25 cellular contexts compared by ENCODE assay signal in genomic region chr1:56416385-56416972, GRCh38.
DNase-seq lines count a peak whose midpoint lies in the region; ATAC-seq, FAIRE-seq and TF ChIP-seq lines count a peak whose summit lies in the region.
"Had no signal": no experiment of that assay in that cellular context is flagged by ENCODE, and none has a peak within 500 bp of the region (broad histone marks: within the 10 kb centered on the region; RNA-seq: fewer than 3 reads in every experiment).

No MANE protein-coding gene starts in this region.

- H3K36me3 ChIP-seq in breast epithelium = no peaks in the 10 kb centered on the region
- H3K36me3 ChIP-seq in brain microvascular endothelial cell (replicated peaks) = no peaks in the 10 kb centered on the region
- H3K36me3 ChIP-seq in small intestine (ENCODE audit: control insufficient read depth in 2 of 2, insufficient read depth in 2 of 2, low read length in 2 of 2) = no peaks in the 10 kb centered on the region

- no peaks in the 10 kb centered on the region for H3K9me3 Mint-ChIP-seq in MCF 10A (ENCODE audit: unreplicated experiment)
- H3K9me3 Mint-ChIP-seq: CD4-positive, alpha-beta T cell; type B pancreatic cell had no signal

- WGBS in small intestine, 3 donors = 54 to 73% (median 68%) methylated on average over 4 of the region's 4 CpGs

- BruUV-seq in MCF 10A (replicated peaks; lab: Mats Ljungman, UMichigan) = no TSS peak

- POLR2A ChIA-PET in MCF 10A (lab: Yijun Ruan, JAX) = no interaction called here

- H3K4me3 ChIP-seq in breast epithelium (no peak overlapping the region), brain microvascular endothelial cell (ENCODE audit: low read depth, low read length) (no peak overlapping the region), small intestine (ENCODE audit: low read depth in 1 of 2, low read length in 2 of 2) (no peak overlapping the region)

- intact Hi-C loops in MCF 10A (cut with micrococcal nuclease) = no loop called here
- intact Hi-C loops in breast epithelium (cut with DNase I; ENCODE audit: low total_unique reads) = no loop called here

- CTCF ChIA-PET in MCF 10A (lab: Yijun Ruan, JAX) = no interaction called here

- in situ Hi-C loops in brain microvascular endothelial cell (cut with HindIII; ENCODE audit: low pct_ligation_motif_present, low sequenced_read_pairs) = no loop called here

- H3K9me3 ChIP-seq in breast epithelium = no peaks in the 10 kb centered on the region
- H3K9me3 ChIP-seq in small intestine (ENCODE audit: control insufficient read depth, low read depth) = no peaks in the 10 kb centered on the region

- TF ChIP-seq CTCF in MCF 10A (IDR thresholded peaks at IDR 0.05; ENCODE audit: unreplicated experiment) = no peak
- TF ChIP-seq CTCF in breast epithelium (IDR thresholded peaks at IDR 0.05) = no peak
- peak; percentile 8 for TF ChIP-seq CTCF in brain microvascular endothelial cell (IDR thresholded peaks at IDR 0.05; ENCODE audit: low read depth, low read length, missing control alignments)

- H3K4me3 Mint-ChIP-seq in MCF 10A (ENCODE audit: unreplicated experiment) = no peak overlapping the region
- H3K4me3 Mint-ChIP-seq: activated CD8-positive, alpha-beta memory T cell treated with anti-CD3 and anti-CD28 coated beads, Interleukin-2, amount 10 ng/mL, durations not matched to agents 7 days and 5 days; CD4-positive, alpha-beta T cell; type B pancreatic cell had no signal

- H3K27ac ChIP-seq in breast epithelium (no peak overlapping the region), brain microvascular endothelial cell (no peak overlapping the region), small intestine (ENCODE audit: low read depth in 1 of 2, low read length in 1 of 2) (no peak overlapping the region)

- H3K27me3 ChIP-seq in breast epithelium (no peaks in the 10 kb centered on the region), brain microvascular endothelial cell (replicated peaks) (no peaks in the 10 kb centered on the region), small intestine (ENCODE audit: control insufficient read depth in 2 of 2, insufficient read depth in 2 of 2, low read length in 2 of 2) (no peaks in the 10 kb centered on the region)

- peaks cover 11% of the 10 kb centered on the region for H3K27me3 Mint-ChIP-seq in MCF 10A (ENCODE audit: insufficient read depth, unreplicated experiment)
- H3K27me3 Mint-ChIP-seq: activated CD8-positive, alpha-beta memory T cell treated with anti-CD3 and anti-CD28 coated beads, Interleukin-2, amount 10 ng/mL, durations not matched to agents 7 days and 5 days; CD4-positive, alpha-beta T cell; type B pancreatic cell had no signal

- TF ChIP-seq POLR2A in breast epithelium (IDR thresholded peaks at IDR 0.05) = no peak

- no peaks in the 10 kb centered on the region for H3K36me3 Mint-ChIP-seq in MCF 10A (ENCODE audit: insufficient read depth, unreplicated experiment)
- H3K36me3 Mint-ChIP-seq: activated CD8-positive, alpha-beta memory T cell treated with anti-CD3 and anti-CD28 coated beads, Interleukin-2, amount 10 ng/mL, durations not matched to agents 7 days and 5 days; type B pancreatic cell had no signal

- no peak for ATAC-seq in GM21619 (IDR thresholded peaks at IDR 0.05; ENCODE audit: unreplicated experiment)
- ATAC-seq: activated CD8-positive, alpha-beta memory T cell treated with anti-CD3 and anti-CD28 coated beads, Interleukin-2, amount 10 ng/mL, durations not matched to agents 7 days and 5 days; esophagus mucosa had no signal

- FAIRE-seq in small intestine (lab: Jason Lieb, UNC) = no peak
- FAIRE-seq: A204.1, HTR-8/SVneo, keratinocyte had no signal

- DNase-seq in MCF 10A (ENCODE audit: unreplicated experiment) (peak; percentile 14), breast epithelium (ENCODE audit: low spot score in 2 of 2) (no peak), brain microvascular endothelial cell (no peak), kidney tubule cell (ENCODE audit: low spot score) (peak; percentile 62), small intestine (peak; percentile 59), medulla oblongata (ENCODE audit: extremely low spot score) (no peak)
- DNase-seq in activated effector memory CD4-positive, alpha-beta T cell treated with Interleukin-2 at 50 U/mL for 16 hours = no peak
- DNase-seq: activated CD4-positive, alpha-beta T cell treated with anti-CD3 and anti-CD28 coated beads for 1 hour; activated CD8-positive, alpha-beta memory T cell treated with anti-CD3 and anti-CD28 coated beads, Interleukin-2, amount 10 ng/mL, durations not matched to agents 7 days and 5 days; activated gamma-delta T cell; anterior cingulate cortex; CD4-positive, alpha-beta T cell; cortex of kidney; GOT3; NCI-H1930; NCI-H510A; stimulated activated CD4-positive, alpha-beta T cell treated with anti-CD3 and anti-CD28 coated beads, Interleukin-12 subunit alpha, Interleukin-12 subunit beta, amount 100 ng/mL, for 4 hours; stimulated activated naive CD4-positive, alpha-beta T cell treated with Interleukin-2 at 50 U/mL for 16 hours; T-helper 2 cell had no signal

- no peak overlapping the region for H3K27ac Mint-ChIP-seq in MCF 10A (ENCODE audit: low read depth, unreplicated experiment)
- H3K27ac Mint-ChIP-seq: activated CD8-positive, alpha-beta memory T cell treated with anti-CD3 and anti-CD28 coated beads, Interleukin-2, amount 10 ng/mL, durations not matched to agents 7 days and 5 days; CD4-positive, alpha-beta T cell; type B pancreatic cell had no signal

- no peaks in the 10 kb centered on the region for H3K4me1 Mint-ChIP-seq in MCF 10A (ENCODE audit: insufficient read depth, unreplicated experiment)
- H3K4me1 Mint-ChIP-seq: activated CD8-positive, alpha-beta memory T cell treated with anti-CD3 and anti-CD28 coated beads, Interleukin-2, amount 10 ng/mL, durations not matched to agents 7 days and 5 days had no signal

- H3K4me1 ChIP-seq in breast epithelium (no peaks in the 10 kb centered on the region), small intestine (ENCODE audit: control insufficient read depth in 2 of 2, insufficient read depth in 1 of 2, low read depth in 1 of 2, low read length in 1 of 2) (no peaks in the 10 kb centered on the region)

Comparison
In these comparisons a context has a peak if more than half of its experiments do, and no peak if none do; other contexts are left out.
1. DNase-seq: peak in MCF 10A (single experiment), kidney tubule cell (single experiment) and small intestine (single experiment); none in breast epithelium (0 of 2), brain microvascular endothelial cell (single experiment), activated effector memory CD4-positive, alpha-beta T cell treated with Interleukin-2 at 50 U/mL for 16 hours (single experiment) and medulla oblongata (single experiment).